ENCODE assay signal across 8 cellular contexts in the genomic region with DNA sequence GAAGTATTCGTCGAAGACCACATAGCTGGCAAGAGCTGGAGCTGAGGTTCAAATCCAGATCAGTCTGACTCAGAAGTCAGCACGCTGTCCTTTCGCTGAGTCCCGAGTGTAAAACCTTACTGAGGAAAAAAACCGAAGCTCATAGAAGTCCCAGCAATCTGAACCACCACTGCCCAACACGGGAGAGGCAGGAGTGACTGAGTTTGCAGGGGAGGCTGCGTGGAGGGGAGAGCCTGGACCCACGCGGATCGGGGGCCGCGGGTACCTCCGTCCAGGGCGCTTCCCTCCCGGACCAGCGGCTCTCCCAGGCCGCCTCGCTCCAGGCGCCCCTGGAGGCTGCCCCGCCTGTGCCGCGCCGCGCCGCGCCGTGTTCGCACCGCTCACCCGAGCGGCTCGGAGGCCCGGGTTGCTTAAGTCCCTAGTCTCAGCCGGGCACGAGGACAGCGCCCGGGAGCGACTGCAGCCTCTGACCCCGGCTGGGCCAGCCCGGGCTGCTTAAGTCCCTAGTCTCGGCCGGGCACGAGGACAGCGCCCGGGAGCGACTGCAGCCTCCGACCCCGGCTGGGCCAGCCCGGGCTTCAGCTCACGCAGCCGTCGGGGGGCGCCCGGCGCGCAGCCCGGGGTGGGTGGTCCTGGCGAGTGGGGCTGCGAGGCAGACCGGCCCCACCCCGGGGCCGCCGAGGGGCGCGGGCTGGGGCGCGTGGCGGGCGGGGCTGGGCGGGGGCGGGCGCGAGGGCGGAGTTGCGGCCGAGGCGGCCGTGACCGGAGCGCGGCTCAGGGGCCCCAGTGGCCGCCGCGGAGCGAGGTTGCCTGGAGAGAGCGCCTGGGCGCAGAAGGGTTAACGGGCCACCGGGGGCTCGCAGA. TPM values are rescaled to one million over a fixed set of nuclear protein-coding genes. Genes with fewer than 3 reads are reported as not detected.
DNase-seq lines count a peak whose midpoint lies in the region; ATAC-seq and TF ChIP-seq lines count a peak whose summit lies in the region.

Gene ADAMTSL4 (plus strand): TSS at position 777 of the 864 bp plus-strand sequence. CDS start 2,881 bp downstream, outside the sequence.

- TF ChIP-seq EP300 in neural cell (conservative IDR thresholded peaks at IDR 0.05; ENCODE audit: poor library complexity, severe bottlenecking): no peak

- ATAC-seq in GM23338: peak; percentile 69
- peak; percentile 76 to 79 for ATAC-seq in activated T-cell treated with anti-CD3 and anti-CD28 coated beads, Interleukin-2, amount 50 U/mL, for 72 hours (replicated peaks in 1 of 2)
- ATAC-seq in HG03520 (IDR thresholded peaks at IDR 0.05; ENCODE audit: unreplicated experiment): no peak

- no peaks in the 10 kb centered on the region for H4K20me1 ChIP-seq in GM23338 (replicated peaks; ENCODE audit: insufficient read depth)
- no peaks in the 10 kb centered on the region for H4K20me1 ChIP-seq in neural cell (ENCODE audit: insufficient read depth)

- H3F3A ChIP-seq in GM23338 (replicated peaks; ENCODE audit: low read depth) (peaks cover 9% of the 10 kb centered on the region), neural cell (ENCODE audit: insufficient read depth, low read length, poor library complexity, severe bottlenecking) (no peaks in the 10 kb centered on the region)

- peaks cover 72% of the 10 kb centered on the region for H3K36me3 Mint-ChIP-seq in Calu3 (ENCODE audit: insufficient read depth, unreplicated experiment)
- H3K36me3 Mint-ChIP-seq in GM23338 (ENCODE audit: low read depth): no peaks in the 10 kb centered on the region; the same call in 2 of the 3 replicates
- no peaks in the 10 kb centered on the region for H3K36me3 Mint-ChIP-seq in activated T-cell treated with anti-CD3 and anti-CD28 coated beads, Interleukin-2, amount 50 U/mL, for 72 hours (ENCODE audit: insufficient read depth in 2 of 2)

- H3K27me3 ChIP-seq in GM23338 (ENCODE audit: insufficient read depth) (peaks cover 30% of the 10 kb centered on the region), neural cell (ENCODE audit: insufficient read depth, low read depth, low read length) (peaks cover 12% of the 10 kb centered on the region)

- no peaks in the 10 kb centered on the region for H3K9me2 ChIP-seq in GM23338 (ENCODE audit: insufficient read depth)
- no peaks in the 10 kb centered on the region for H3K9me2 ChIP-seq in neural cell (ENCODE audit: insufficient read depth, low read length)

- H3K27ac ChIP-seq in GM23338 (ENCODE audit: low read depth): no peak within 1 kb of the TSS
- no peak within 1 kb of the TSS for H3K27ac ChIP-seq in neural cell (ENCODE audit: low read length)

- H3K4me3 ChIP-seq in GM23338: peak within 1 kb of the TSS; percentile 83
- H3K4me3 ChIP-seq in neural cell (ENCODE audit: low read length): peak within 1 kb of the TSS; percentile 69

- peaks cover 11% of the 10 kb centered on the region; the same call in 1 of the 2 replicates for H3K4me1 ChIP-seq in GM23338 (ENCODE audit: insufficient read depth)

- H3K4me3 Mint-ChIP-seq in Calu3 (ENCODE audit: low read depth, unreplicated experiment) (peak within 1 kb of the TSS; percentile 75), GM23338 (peak within 1 kb of the TSS; percentile 78)
- H3K4me3 Mint-ChIP-seq in activated T-cell treated with anti-CD3 and anti-CD28 coated beads, Interleukin-2, amount 50 U/mL, for 72 hours: peak within 1 kb of the TSS; percentile 86 to 87

- H3K4me1 Mint-ChIP-seq in Calu3 (ENCODE audit: low read depth, unreplicated experiment) (peaks cover 22% of the 10 kb centered on the region), GM23338 (peaks cover 24% of the 10 kb centered on the region)
- peaks cover 36% of the 10 kb centered on the region for H3K4me1 Mint-ChIP-seq in activated T-cell treated with anti-CD3 and anti-CD28 coated beads, Interleukin-2, amount 50 U/mL, for 72 hours (ENCODE audit: low read depth)

- H2AFZ ChIP-seq in GM23338 (peak within 1 kb of the TSS; percentile 99), neural cell (ENCODE audit: low read depth, low read length) (no peak within 1 kb of the TSS)

- H3K36me3 ChIP-seq in GM23338 (ENCODE audit: insufficient read depth) (no peaks in the 10 kb centered on the region), neural cell (ENCODE audit: insufficient read depth, low read length) (no peaks in the 10 kb centered on the region)

- TF ChIP-seq RAD21 in neural cell (conservative IDR thresholded peaks at IDR 0.05): peak; percentile 9

- no TSS peak for BruUV-seq in Calu3 (replicated peaks; lab: Mats Ljungman, UMichigan)

- H3K4me2 ChIP-seq in GM23338 (peak within 1 kb of the TSS; percentile 89), neural cell (ENCODE audit: low read length) (no peak within 1 kb of the TSS)

- no peaks in the 10 kb centered on the region for H3K9me3 ChIP-seq in neural cell (ENCODE audit: low read length)

- CTCF ChIA-PET in Calu3 (lab: Charles Lee): interaction anchor here (0.5 to 1.4 kb wide), 6 partner anchors 16 to 466 kb away, joined by 3 to 8 read pairs (median 4); no protein-coding TSS in a partner anchor

- H3K79me2 ChIP-seq in GM23338 (replicated peaks; ENCODE audit: insufficient read depth): no peaks in the 10 kb centered on the region
- H3K79me2 ChIP-seq in neural cell (replicated peaks; ENCODE audit: insufficient read depth, low read length): no peaks in the 10 kb centered on the region

- peak within 1 kb of the TSS; percentile 51 for H3K9ac ChIP-seq in neural cell (ENCODE audit: low read length)

- TF ChIP-seq CTCF in Calu3 (IDR thresholded peaks at IDR 0.05; ENCODE audit: unreplicated experiment) (no peak), GM23338 (conservative IDR thresholded peaks at IDR 0.05; ENCODE audit: low read depth in 2 of 2) (peak in 1 of 2 experiments; percentile 22; a peak in 2 of 4 replicates), neural cell (IDR thresholded peaks at IDR 0.05; ENCODE audit: poor library complexity, severe bottlenecking) (peak; percentile 53)

- intact Hi-C loops in Calu3 (cut with micrococcal nuclease; ENCODE audit: unreplicated experiment): loop anchor here (5.0 kb wide), 2 partner anchors 62 to 87 kb away; partner anchors contain the start of gene TARS2

- H3K27ac Mint-ChIP-seq in Calu3 (ENCODE audit: unreplicated experiment) (peak within 1 kb of the TSS; percentile 73), GM23338 (no peak within 1 kb of the TSS)
- H3K27ac Mint-ChIP-seq in activated T-cell treated with anti-CD3 and anti-CD28 coated beads, Interleukin-2, amount 50 U/mL, for 72 hours: peak within 1 kb of the TSS; percentile 47

- no peaks in the 10 kb centered on the region for H3K9me3 Mint-ChIP-seq in Calu3 (ENCODE audit: low read depth, unreplicated experiment)
- H3K9me3 Mint-ChIP-seq in GM23338: no peaks in the 10 kb centered on the region
- no peaks in the 10 kb centered on the region for H3K9me3 Mint-ChIP-seq in activated T-cell treated with anti-CD3 and anti-CD28 coated beads, Interleukin-2, amount 50 U/mL, for 72 hours

- DNase-seq in Calu3 (peak; percentile 69), GM23338 (ENCODE audit: low spot score) (peak; percentile 84), NCI-H345 (lab: John Stamatoyannopoulos, UW) (peak; percentile 69), foreskin melanocyte (peak; percentile 45), DMS114 treated with DMSO at 0.1 percent for 48 hours (lab: John Stamatoyannopoulos, UW; ENCODE audit: unreplicated experiment) (no peak)
- peak; percentile 56 to 58 for DNase-seq in activated T-cell treated with anti-CD3 and anti-CD28 coated beads, Interleukin-2, amount 50 U/mL, for 72 hours

- peaks cover 14% of the 10 kb centered on the region for H3K27me3 Mint-ChIP-seq in Calu3 (ENCODE audit: unreplicated experiment)
- H3K27me3 Mint-ChIP-seq in GM23338 (ENCODE audit: insufficient read depth, low read depth, poor library complexity): peaks cover 33% of the 10 kb centered on the region
- peaks cover 34% of the 10 kb centered on the region for H3K27me3 Mint-ChIP-seq in activated T-cell treated with anti-CD3 and anti-CD28 coated beads, Interleukin-2, amount 50 U/mL, for 72 hours (ENCODE audit: low read depth)

TF ChIP-seq in GM23338, 12 proteins besides CTCF, POLR2A, EP300 and RAD21 (continues in another document):
- TF ChIP-seq, protein P1, sequence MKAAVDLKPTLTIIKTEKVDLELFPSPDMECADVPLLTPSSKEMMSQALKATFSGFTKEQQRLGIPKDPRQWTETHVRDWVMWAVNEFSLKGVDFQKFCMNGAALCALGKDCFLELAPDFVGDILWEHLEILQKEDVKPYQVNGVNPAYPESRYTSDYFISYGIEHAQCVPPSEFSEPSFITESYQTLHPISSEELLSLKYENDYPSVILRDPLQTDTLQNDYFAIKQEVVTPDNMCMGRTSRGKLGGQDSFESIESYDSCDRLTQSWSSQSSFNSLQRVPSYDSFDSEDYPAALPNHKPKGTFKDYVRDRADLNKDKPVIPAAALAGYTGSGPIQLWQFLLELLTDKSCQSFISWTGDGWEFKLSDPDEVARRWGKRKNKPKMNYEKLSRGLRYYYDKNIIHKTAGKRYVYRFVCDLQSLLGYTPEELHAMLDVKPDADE (IDR thresholded peaks at IDR 0.05): no peak
- peak; percentile 26 for TF ChIP-seq EZH2 (IDR thresholded peaks at IDR 0.05; ENCODE audit: low read depth, unreplicated experiment)
- TF ChIP-seq NANOG (IDR thresholded peaks at IDR 0.05; ENCODE audit: borderline replicate concordance): no peak

TF ChIP-seq in neural cell, 6 proteins besides CTCF, POLR2A, EP300 and RAD21 (continues in another document):
- TF ChIP-seq EZH2 (IDR thresholded peaks at IDR 0.05; ENCODE audit: borderline replicate concordance, insufficient read depth, low read length, poor library complexity, severe bottlenecking): no peak

RNA-seq across cellular contexts. Expression of gene ADAMTSL4, which starts in this region (rescaled TPM):
- 1.9 and 2.7 TPM in 2 replicates for total RNA-seq in Calu3 (2022)
- total RNA-seq in GM23338 (2014; rRNA removed; shearing (Covaris generic)): 3.6 and 5.3 TPM in 2 replicates
- 4.6 and 5.8 TPM in 2 replicates for polyA plus RNA-seq in GM23338 (2016; fragmentation: Nextera tagmentation; extraction: Ambion mirVana)
- total RNA-seq in activated T-cell treated with anti-CD3 and anti-CD28 coated beads, Interleukin-2, amount 50 U/mL, for 72 hours: 1 to 10 TPM in 1 of 2 donors, under 1 TPM in 1; 0.86 to 2.6 TPM
- 0.56 TPM in 1 of 2 replicates, not detected in the other for polyA plus RNA-seq in neural cell
- polyA minus RNA-seq in neural cell: not detected in 2 replicates
